In genomic region chr1:42680921-42681683, GRCh38 we compare ENCODE assay signal across 2 cellular contexts.
TF ChIP-seq lines count a peak whose summit lies in the region.

No MANE protein-coding gene starts in this region.

TF ChIP-seq in PFSK-1, 5 proteins besides CTCF, POLR2A, EP300 and RAD21:
- TF ChIP-seq SIN3A (IDR thresholded peaks at IDR 0.05; ENCODE audit: borderline replicate concordance, insufficient read depth, low read length) (no peak), TAF1 (IDR thresholded peaks at IDR 0.05; ENCODE audit: borderline replicate concordance, insufficient read depth, low read length) (0 out of 2 replicates have a peak, but pooled peaks have one; percentile 29), POLR2AphosphoS5 (IDR thresholded peaks at IDR 0.05; ENCODE audit: low read depth, low read length) (no peak), FOXP2 (optimal IDR thresholded peaks at IDR 0.05; ENCODE audit: borderline replicate concordance, extremely low read depth, extremely low read length, insufficient read depth) (no peak), REST (IDR thresholded peaks at IDR 0.05; ENCODE audit: insufficient read depth in 1 of 2, low read depth in 2 of 2, low read length in 2 of 2) (no peak)

TF ChIP-seq in HepG2, 621 proteins besides CTCF, POLR2A, EP300 and RAD21 (continues in another document):
- TF ChIP-seq ZNF709 (CRISPR knock-in tag; IDR thresholded peaks at IDR 0.05) (no peak), TBX3 (IDR thresholded peaks at IDR 0.05; ENCODE audit: borderline replicate concordance) (no peak), HOXA5 (CRISPR knock-in tag; IDR thresholded peaks at IDR 0.05) (0 out of 2 replicates have a peak, but pooled peaks have one; percentile 43), ZNF281 (CRISPR knock-in tag; IDR thresholded peaks at IDR 0.05; ENCODE audit: borderline replicate concordance) (no peak), ZFYVE20 (CRISPR knock-in tag; IDR thresholded peaks at IDR 0.05; ENCODE audit: borderline replicate concordance, low read depth) (no peak), TFE3 (CRISPR knock-in tag; IDR thresholded peaks at IDR 0.05) (0 out of 2 replicates have a peak, but pooled peaks have one; percentile 4), NCOA5 (CRISPR knock-in tag; IDR thresholded peaks at IDR 0.05) (no peak), ZZZ3 (CRISPR knock-in tag; IDR thresholded peaks at IDR 0.05; ENCODE audit: borderline replicate concordance) (no peak), NFIB (CRISPR knock-in tag; IDR thresholded peaks at IDR 0.05; ENCODE audit: borderline replicate concordance) (no peak), ZMAT3 (CRISPR knock-in tag; conservative IDR thresholded peaks at IDR 0.05) (0 out of 2 replicates have a peak, but pooled peaks have one; percentile 18), AHDC1 (CRISPR knock-in tag; IDR thresholded peaks at IDR 0.05; ENCODE audit: borderline replicate concordance) (no peak), SMYD3 (CRISPR knock-in tag; IDR thresholded peaks at IDR 0.05) (0 out of 2 replicates have a peak, but pooled peaks have one; percentile 33), ZNF567 (CRISPR knock-in tag; IDR thresholded peaks at IDR 0.05; ENCODE audit: borderline replicate concordance) (no peak), DZIP1 (CRISPR knock-in tag; IDR thresholded peaks at IDR 0.05) (no peak), ZNF354B (CRISPR knock-in tag; IDR thresholded peaks at IDR 0.05) (no peak), MYNN (CRISPR knock-in tag; IDR thresholded peaks at IDR 0.05; ENCODE audit: low read depth) (no peak), ZNF512 (CRISPR knock-in tag; IDR thresholded peaks at IDR 0.05) (no peak), ZBED4 (CRISPR knock-in tag; IDR thresholded peaks at IDR 0.05; ENCODE audit: borderline replicate concordance) (no peak), TEAD3 (CRISPR knock-in tag; optimal IDR thresholded peaks at IDR 0.05; ENCODE audit: borderline replicate concordance) (no peak), GPBP1L1 (CRISPR knock-in tag; IDR thresholded peaks at IDR 0.05) (no peak), FOXK2 (IDR thresholded peaks at IDR 0.05) (no peak), ZNF776 (CRISPR knock-in tag; IDR thresholded peaks at IDR 0.05) (no peak), RFXAP (CRISPR knock-in tag; IDR thresholded peaks at IDR 0.05; ENCODE audit: borderline replicate concordance) (0 out of 2 replicates have a peak, but pooled peaks have one; percentile 10), FOXA1 (IDR thresholded peaks at IDR 0.05) (no peak), FOXA1 (CRISPR knock-in tag; IDR thresholded peaks at IDR 0.05) (no peak), ZFP36L2 (CRISPR knock-in tag; IDR thresholded peaks at IDR 0.05) (no peak), KMT2A (CRISPR knock-in tag; IDR thresholded peaks at IDR 0.05) (no peak), EEA1 (CRISPR knock-in tag; IDR thresholded peaks at IDR 0.05; ENCODE audit: borderline replicate concordance) (no peak), GATAD2A (CRISPR knock-in tag; IDR thresholded peaks at IDR 0.05) (no peak), ARID2 (CRISPR knock-in tag; IDR thresholded peaks at IDR 0.05; ENCODE audit: borderline replicate concordance) (no peak), MYPOP (CRISPR knock-in tag; IDR thresholded peaks at IDR 0.05) (no peak), ZNF414 (CRISPR knock-in tag; IDR thresholded peaks at IDR 0.05) (peak; percentile 21; the same call in 1 of the 2 replicates), SP4 (CRISPR knock-in tag; IDR thresholded peaks at IDR 0.05) (no peak), ZNF260 (CRISPR knock-in tag; IDR thresholded peaks at IDR 0.05; ENCODE audit: borderline replicate concordance, low read depth) (no peak)
